Comparison of ENCODE assay signal across 8 cellular contexts in the genomic region with DNA sequence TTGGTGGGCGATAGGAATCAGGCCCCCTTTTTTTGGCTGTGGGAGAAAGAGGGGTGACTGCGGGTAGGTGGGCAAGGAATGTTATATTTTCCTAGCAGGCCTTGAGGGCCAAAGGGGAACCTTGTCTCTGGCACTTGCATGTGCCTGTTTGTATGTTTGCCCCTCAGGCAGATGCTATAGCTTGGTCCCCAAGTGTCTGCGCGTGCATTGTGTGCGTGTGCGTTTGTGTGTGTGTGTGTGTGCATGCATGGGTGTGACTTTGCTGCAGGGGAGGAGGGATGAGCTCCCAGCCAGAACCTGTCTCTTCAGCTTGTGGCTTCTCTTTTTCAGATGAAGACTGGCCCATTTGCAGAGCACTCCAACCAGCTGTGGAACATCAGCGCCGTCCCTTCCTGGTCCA. TPM values are rescaled to one million over a fixed set of nuclear protein-coding genes. Genes with fewer than 3 reads are reported as not detected.
DNase-seq lines count a peak whose midpoint lies in the region; ATAC-seq and TF ChIP-seq lines count a peak whose summit lies in the region.

No MANE protein-coding gene starts in this region.

- no peaks in the 10 kb centered on the region for H3K27me3 ChIP-seq in WERI-Rb-1 (ENCODE audit: insufficient read depth, low read depth, severe bottlenecking)

- no peak for ATAC-seq in HG02763 (IDR thresholded peaks at IDR 0.05; ENCODE audit: unreplicated experiment)

- H3K27ac ChIP-seq in WERI-Rb-1: peak overlapping the region; percentile 49

- no peaks in the 10 kb centered on the region for H3K9me3 ChIP-seq in WERI-Rb-1 (ENCODE audit: severe bottlenecking)

- peak overlapping the region; percentile 37; the same call in 1 of the 2 replicates for H3K4me3 ChIP-seq in GM08714 (ENCODE audit: low read length)
- H3K4me3 ChIP-seq in WERI-Rb-1 (ENCODE audit: low read depth, low read length): no peak overlapping the region
- H3K4me3 ChIP-seq in fibroblast of villous mesenchyme (ENCODE audit: low read depth, low read length): peak overlapping the region; percentile 58
- peak overlapping the region; percentile 7 for H3K4me3 ChIP-seq in skeletal muscle cell (ENCODE audit: low read depth, low read length)

- TF ChIP-seq CTCF in WERI-Rb-1 (IDR thresholded peaks at IDR 0.05; ENCODE audit: low read depth, low read length) (no peak), fibroblast of villous mesenchyme (IDR thresholded peaks at IDR 0.05; ENCODE audit: insufficient read depth, low read depth, low read length) (no peak)

- DNase-seq in WERI-Rb-1: no peak
- no peak for DNase-seq in fibroblast of villous mesenchyme (ENCODE audit: low read depth)
- no peak for DNase-seq in skeletal muscle cell (ENCODE audit: low read depth)
- no peak for DNase-seq in foreskin melanocyte
- DNase-seq in NCI-H345 (lab: John Stamatoyannopoulos, UW): no peak
- no peak for DNase-seq in epidermal melanocyte (ENCODE audit: insufficient read length, low spot score)

- H3K36me3 ChIP-seq in WERI-Rb-1: peaks cover 30% of the 10 kb centered on the region

RNA-seq across cellular contexts. Expression of gene PTPA, which starts 30.9 kb away (rescaled TPM):
- 133 and 136 TPM in 2 replicates for total RNA-seq in fibroblast of villous mesenchyme

RNA-seq across cellular contexts. Expression of gene CRAT, which starts 31.5 kb away (rescaled TPM):
- 33.2 and 38.7 TPM in 2 replicates for total RNA-seq in fibroblast of villous mesenchyme

RNA-seq across cellular contexts. Expression of gene IER5L, which starts 35.9 kb away (rescaled TPM):
- total RNA-seq in fibroblast of villous mesenchyme: 60.5 and 75.7 TPM in 2 replicates
